ENCODE assay signal across 7 cellular contexts in the genomic region with DNA sequence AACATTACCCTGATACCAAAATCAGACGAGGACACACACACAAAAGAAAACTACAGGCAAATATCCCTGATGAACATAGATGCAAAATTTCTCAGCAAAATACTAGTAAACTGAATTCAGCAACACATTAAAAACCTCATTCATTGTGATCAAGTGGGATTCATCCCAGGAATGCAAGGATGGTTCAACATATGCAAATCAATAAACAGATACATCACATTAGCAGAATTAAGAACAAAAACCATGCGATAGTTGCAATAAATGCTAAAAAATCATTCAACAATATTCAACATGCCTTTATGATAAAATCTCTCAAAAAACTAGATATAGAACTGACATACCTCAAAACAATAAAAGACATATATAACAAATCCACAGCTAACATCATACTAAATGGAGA.
"Had no signal": no experiment of that assay in that cellular context is flagged by ENCODE, and none has a peak within 500 bp of the region (broad histone marks: within the 10 kb centered on the region; RNA-seq: fewer than 3 reads in every experiment).

No MANE protein-coding gene starts in this region.

- ATAC-seq: HepG2 had no signal

- FAIRE-seq: HepG2, HTR-8/SVneo had no signal

- H3K27ac ChIP-seq: HL-60, KMS-11 had no signal

- H3K9ac ChIP-seq: KMS-11 had no signal

- H3K4me2 ChIP-seq: KMS-11 had no signal

- DNase-seq: IMR-90, KBM-7, KG1 had no signal
